In the genomic region with DNA sequence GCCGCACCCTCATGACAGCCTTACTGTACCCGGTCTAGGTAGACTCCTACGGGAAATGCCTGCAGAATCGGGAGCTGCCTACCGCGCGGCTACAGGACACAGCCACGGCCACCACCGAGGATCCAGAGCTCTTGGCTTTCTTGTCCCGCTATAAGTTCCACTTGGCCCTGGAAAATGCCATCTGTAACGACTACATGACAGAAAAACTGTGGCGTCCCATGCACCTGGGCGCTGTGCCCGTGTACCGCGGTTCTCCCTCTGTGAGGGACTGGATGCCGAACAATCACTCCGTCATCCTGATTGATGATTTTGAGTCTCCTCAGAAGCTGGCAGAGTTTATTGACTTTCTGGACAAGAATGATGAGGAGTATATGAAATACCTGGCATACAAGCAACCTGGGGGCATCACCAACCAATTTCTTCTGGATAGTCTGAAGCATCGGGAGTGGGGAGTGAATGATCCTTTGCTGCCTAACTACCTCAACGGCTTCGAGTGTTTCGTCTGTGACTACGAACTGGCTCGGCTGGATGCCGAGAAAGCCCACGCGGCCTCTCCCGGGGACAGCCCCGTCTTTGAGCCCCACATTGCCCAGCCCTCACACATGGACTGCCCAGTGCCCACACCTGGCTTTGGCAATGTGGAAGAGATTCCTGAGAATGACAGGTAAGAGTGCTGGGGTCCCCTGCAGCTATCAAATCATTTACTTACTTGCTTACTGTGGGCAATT, we compare ENCODE assay signal across 8 cellular contexts. TPM values are rescaled to one million over a fixed set of nuclear protein-coding genes. Genes with fewer than 3 reads are reported as not detected.
DNase-seq lines count a peak whose midpoint lies in the region; ATAC-seq lines count a peak whose summit lies in the region.

No MANE protein-coding gene starts in this region.

- peak overlapping the region; percentile 91 for H3K27ac Mint-ChIP-seq in activated naive CD8-positive, alpha-beta T cell
- peak overlapping the region; percentile 83 to 97 (median 90) for H3K27ac Mint-ChIP-seq in immature natural killer cell

- H3K4me3 Mint-ChIP-seq in activated naive CD8-positive, alpha-beta T cell = peak overlapping the region; percentile 96
- H3K4me3 Mint-ChIP-seq in immature natural killer cell = peak overlapping the region; percentile 92 to 99 (median 97)

- DNase-seq in ELF-1 (ENCODE audit: low read depth, low spot score) (peak; percentile 12), immature natural killer cell (no peak), NCI-H526 treated with DMSO at 0.1 percent for 48 hours (lab: John Stamatoyannopoulos, UW) (no peak), medulla oblongata (ENCODE audit: extremely low spot score) (no peak), NCI-H2029 (lab: John Stamatoyannopoulos, UW) (no peak)
- DNase-seq in stimulated activated naive CD8-positive, alpha-beta T cell treated with anti-CD3 and anti-CD28 coated beads, Interleukin-15, Interleukin-2, amounts not matched to agents 100 U/mL and 50 U/mL, for 24 hours = peak; percentile 42

- H3K36me3 Mint-ChIP-seq in activated naive CD8-positive, alpha-beta T cell = peaks cover 18% of the 10 kb centered on the region
- H3K36me3 Mint-ChIP-seq in immature natural killer cell = peaks cover 31 to 47% (median 32%) of the 10 kb centered on the region in 3 donors

- no peaks in the 10 kb centered on the region for H3K9me3 Mint-ChIP-seq in activated naive CD8-positive, alpha-beta T cell (ENCODE audit: low read depth)
- no peaks in the 10 kb centered on the region for H3K9me3 Mint-ChIP-seq in immature natural killer cell

- H3K4me1 Mint-ChIP-seq in activated naive CD8-positive, alpha-beta T cell (ENCODE audit: low read depth) = peaks cover 53% of the 10 kb centered on the region
- H3K4me1 Mint-ChIP-seq in immature natural killer cell = peaks cover 44 to 52% of the 10 kb centered on the region in 2 donors

- ATAC-seq in HG03354 (IDR thresholded peaks at IDR 0.05; ENCODE audit: poor library complexity, severe bottlenecking, unreplicated experiment) = peak; percentile 7
- no peak for ATAC-seq in stimulated activated naive CD8-positive, alpha-beta T cell treated with anti-CD3 and anti-CD28 coated beads, Interleukin-15, Interleukin-2, amounts not matched to agents 100 U/mL and 50 U/mL, for 24 hours

- no peaks in the 10 kb centered on the region for H3K27me3 Mint-ChIP-seq in activated naive CD8-positive, alpha-beta T cell
- peaks cover 2 to 26% (median 18%) of the 10 kb centered on the region in 3 donors for H3K27me3 Mint-ChIP-seq in immature natural killer cell (ENCODE audit: low read depth in 3 of 3)

RNA-seq across cellular contexts. Expression of gene CHCHD1, which starts 8.5 kb away (rescaled TPM):
- 10 to 100 TPM; 24.8 to 46.9 (median 42.7) TPM for polyA plus RNA-seq in immature natural killer cell

RNA-seq across cellular contexts. Expression of gene ZSWIM8, which starts 12.1 kb away (rescaled TPM):
- polyA plus RNA-seq in immature natural killer cell = 10 to 100 TPM in 2 of 3 donors, 1 to 10 TPM in 1; 7.3 to 44.7 (median 14.8) TPM

RNA-seq across cellular contexts. Expression of gene SEC24C, which starts 29.1 kb away (rescaled TPM):
- 10 to 100 TPM; 15.5 to 77.7 (median 21.3) TPM for polyA plus RNA-seq in immature natural killer cell

RNA-seq across cellular contexts. Expression of gene NDST2, which starts 38.1 kb away (rescaled TPM):
- 10 to 100 TPM; 10.6 to 29.9 (median 10.7) TPM for polyA plus RNA-seq in immature natural killer cell

Comparison
In these comparisons a context has a peak if more than half of its experiments do, and no peak if none do; other contexts are left out.
1. DNase-seq: peak in ELF-1 (single experiment) and stimulated activated naive CD8-positive, alpha-beta T cell treated with anti-CD3 and anti-CD28 coated beads, Interleukin-15, Interleukin-2, amounts not matched to agents 100 U/mL and 50 U/mL, for 24 hours (single experiment); none in immature natural killer cell (0 of 3), NCI-H526 treated with DMSO at 0.1 percent for 48 hours (single experiment), medulla oblongata (single experiment) and NCI-H2029 (single experiment).